27 cellular contexts compared by ENCODE assay signal in the genomic region with DNA sequence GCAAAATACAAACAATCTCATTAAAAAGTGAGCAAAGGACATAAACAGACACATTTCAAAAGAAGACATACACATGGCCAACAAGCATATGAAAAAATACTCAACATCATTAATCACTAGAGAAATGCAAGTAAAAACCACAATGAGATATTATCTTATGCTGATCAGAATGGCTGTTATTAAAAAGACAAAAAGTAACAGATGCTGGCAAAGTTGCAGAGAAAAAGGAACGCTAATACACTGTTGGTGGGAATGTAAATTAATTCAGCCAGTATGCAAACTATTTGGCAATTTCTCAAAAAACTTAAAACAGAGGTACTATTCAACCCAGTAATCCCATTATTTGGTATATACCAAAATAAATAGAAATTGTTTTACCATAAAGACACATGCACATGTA. TPM values are rescaled to one million over a fixed set of nuclear protein-coding genes. Genes with fewer than 3 reads are reported as not detected.
"Had no signal": no experiment of that assay in that cellular context is flagged by ENCODE, and none has a peak within 500 bp of the region (broad histone marks: within the 10 kb centered on the region; RNA-seq: fewer than 3 reads in every experiment).

No MANE protein-coding gene starts in this region.

- H3K4me2 ChIP-seq: PC-9 had no signal

- H2AFZ ChIP-seq: PC-9 had no signal

- H3K27me3 ChIP-seq: brain microvascular endothelial cell, MG63 had no signal

- H3K4me3 ChIP-seq: K562, MG63, PC-9 had no signal

- ATAC-seq: activated CD4-positive, alpha-beta T cell treated with anti-CD3 and anti-CD28 coated beads for 36 hours; activated CD4-positive, CD25-positive, alpha-beta regulatory T cell treated with anti-CD3 and anti-CD28 coated beads, Interleukin-2, amount 50 U/mL, for 24 hours; activated naive CD8-positive, alpha-beta T cell treated with anti-CD3 and anti-CD28 coated beads, Interleukin-2, amount 50 U/mL, for 24 hours; activated T-cell treated with anti-CD3 and anti-CD28 coated beads, Interleukin-2, amount 50 U/mL, for 4 hours; K562; Right ventricle myocardium inferior; WTC11 had no signal

- H3K9me3 ChIP-seq: MG63 had no signal

- DNase-seq: activated CD4-positive, alpha-beta T cell treated with anti-CD3 and anti-CD28 coated beads for 36 hours; activated CD4-positive, alpha-beta T cell treated with anti-CD3 and anti-CD28 coated beads, Interleukin-2, amount 10 ng/mL, durations not matched to agents 7 days and 5 days; activated CD4-positive, alpha-beta T cell treated with anti-CD3 and anti-CD28 coated beads, Interleukin-2, amount 50 U/mL, for 48 hours; activated CD8-positive, alpha-beta memory T cell treated with anti-CD3 and anti-CD28 coated beads, Interleukin-2, amount 50 U/mL, for 4 hours; activated effector memory CD4-positive, alpha-beta T cell treated with Interleukin-2 at 50 U/mL for 16 hours; activated naive CD4-positive, alpha-beta T cell treated with anti-CD3 and anti-CD28 coated beads, Interleukin-2, amount 10 ng/mL, durations not matched to agents 7 days and 5 days; activated naive CD8-positive, alpha-beta T cell treated with anti-CD3 and anti-CD28 coated beads, Interleukin-2, amount 50 U/mL, for 24 hours; activated T-cell treated with anti-CD3 and anti-CD28 coated beads for 4 hours; activated T-cell treated with anti-CD3 and anti-CD28 coated beads, Interleukin-2, amount 50 U/mL, for 4 hours; amniotic stem cell; aorta; brain microvascular endothelial cell; central memory CD4-positive, alpha-beta T cell; MG63; NCI-H1092; NCI-H1436 treated with DMSO at 0.1 percent for 48 hours; NCI-H1694 treated with DMSO at 0.1 percent for 48 hours; NCI-H2029; NCI-H2227 treated with DMSO at 0.1 percent for 48 hours; NCI-H446; NCI-H510A treated with DMSO at 0.1 percent for 48 hours; PC-9 had no signal

- H3K36me3 ChIP-seq: brain microvascular endothelial cell, MG63 had no signal

- H3K27ac ChIP-seq: brain microvascular endothelial cell, PC-9, RWPE1 had no signal

RNA-seq across cellular contexts. Expression of a gene that starts 32.2 kb away (rescaled TPM):
- polyA plus RNA-seq: aorta, K562 had no signal
